In genomic region chr14:21003788-21004346, GRCh38 we compare ENCODE assay signal across 22 cellular contexts. TPM values are rescaled to one million over a fixed set of nuclear protein-coding genes. Genes with fewer than 3 reads are reported as not detected.
DNase-seq lines count a peak whose midpoint lies in the region; ATAC-seq, FAIRE-seq and TF ChIP-seq lines count a peak whose summit lies in the region.
"Had no signal": no experiment of that assay in that cellular context is flagged by ENCODE, and none has a peak within 500 bp of the region (broad histone marks: within the 10 kb centered on the region; RNA-seq: fewer than 3 reads in every experiment).

No MANE protein-coding gene starts in this region.

- CTCF ChIA-PET in HepG2 (lab: Yijun Ruan, JAX; ENCODE audit: low intra/inter-chr PET ratio, low total read pairs) (no interaction called here), RWPE1 (lab: Yijun Ruan, JAX) (interaction anchor here (2.2 kb wide), 1 partner anchor 11 kb away, joined by 23 read pairs; no protein-coding TSS in a partner anchor), GM10248 (lab: Yijun Ruan, JAX) (interaction anchor here (1.0 to 7.4 kb wide), 7 partner anchors 8 to 97 kb away, joined by 3 to 65 read pairs (median 12); partner anchors contain the start of gene TMEM253)

- TF ChIP-seq CTCF in HepG2 (CRISPR knock-in tag; IDR thresholded peaks at IDR 0.05) (no peak), smooth muscle cell (IDR thresholded peaks at IDR 0.05; ENCODE audit: borderline replicate concordance, insufficient read depth, poor library complexity, severe bottlenecking) (no peak), RWPE1 (conservative IDR thresholded peaks at IDR 0.05; ENCODE audit: low read depth) (no peak), GM10248 (IDR thresholded peaks at IDR 0.05; ENCODE audit: control extremely low read depth, extremely low read depth, low read depth, missing control alignments) (no peak)

- in situ Hi-C loops in HepG2 (cut with HindIII; ENCODE audit: extremely low pct_ligation_motif_present, low pct_unique_long_range_greater_than_20kb): no loop called here

- TF ChIP-seq EP300 in HepG2 (IDR thresholded peaks at IDR 0.05; ENCODE audit: low read depth in 2 of 2, low read length in 2 of 2) (no peak), HepG2 (CRISPR knock-in tag; IDR thresholded peaks at IDR 0.05; ENCODE audit: borderline replicate concordance) (no peak)

- H3K4me3 ChIP-seq in HepG2 (replicated peaks in 1 of 3; ENCODE audit: insufficient read depth in 1 of 3, low read depth in 2 of 3, low read length in 3 of 3): no peak overlapping the region
- peak overlapping the region; percentile 47 for H3K4me3 ChIP-seq in smooth muscle cell

- POLR2A ChIA-PET in HepG2 (lab: Yijun Ruan, JAX) (interaction anchor here (1.2 to 1.6 kb wide), 2 partner anchors 11 to 100 kb away, joined by 3 to 4 read pairs; no protein-coding TSS in a partner anchor), RWPE1 (lab: Yijun Ruan, JAX; ENCODE audit: low non-redundant PET) (no interaction called here), GM10248 (lab: Yijun Ruan, JAX) (no interaction called here)

- DNase-seq in SK-N-DZ (ENCODE audit: low spot score): peak; percentile 35
- DNase-seq in Right ventricle myocardium superior: peak; percentile 52
- DNase-seq in HepG2 (ENCODE audit: low spot score): no peak
- DNase-seq in smooth muscle cell (lab: John Stamatoyannopoulos, UW; ENCODE audit: unreplicated experiment): no peak
- no peak for DNase-seq in RWPE1 (ENCODE audit: low spot score)
- no peak for DNase-seq in iPS-NIHi11 (ENCODE audit: low spot score)
- DNase-seq in DMS79 (lab: John Stamatoyannopoulos, UW): no peak
- no peak for DNase-seq in GM10248 (ENCODE audit: extremely low spot score)
- DNase-seq: Caco-2, DMS153, EL, H7, IMR-90, Kasumi-1, NCI-H1105, NCI-H1694, NCI-H2107, NCI-H2227 treated with DMSO at 0.1 percent for 48 hours, NCI-H524 had no signal

- peaks cover 39% of the 10 kb centered on the region for H3K4me1 ChIP-seq in HepG2 (ENCODE audit: insufficient read depth, low read length)
- peaks cover 24% of the 10 kb centered on the region for H3K4me1 ChIP-seq in smooth muscle cell (ENCODE audit: low read depth)
- H3K4me1 ChIP-seq: Caco-2 had no signal

- H3K79me2 ChIP-seq in HepG2 (ENCODE audit: insufficient read depth, low read length): no peaks in the 10 kb centered on the region
- H3K79me2 ChIP-seq in smooth muscle cell (ENCODE audit: low read depth): peaks cover 36% of the 10 kb centered on the region

- no peaks in the 10 kb centered on the region for H3K9me3 ChIP-seq in HepG2 (ENCODE audit: low read length)
- H3K9me3 ChIP-seq in smooth muscle cell (replicated peaks; ENCODE audit: low read depth): no peaks in the 10 kb centered on the region
- H3K9me3 ChIP-seq: Caco-2 had no signal

- intact Hi-C loops in Right ventricle myocardium superior (cut with DNase I) (no loop called here), HepG2 (cut with micrococcal nuclease; ENCODE audit: unreplicated experiment) (no loop called here)

- TF ChIP-seq RAD21 in HepG2 (CRISPR knock-in tag; IDR thresholded peaks at IDR 0.05): no peak

- 62% methylated on average over 14 of the region's 14 CpGs for WGBS in HepG2 (ENCODE audit: low lambda C conversion rate)
- WGBS in smooth muscle cell (ENCODE audit: low lambda C conversion rate): 31% methylated on average over 14 of the region's 14 CpGs

- H3K27me3 ChIP-seq in HepG2 (ENCODE audit: control insufficient read depth in 1 of 2, insufficient read depth in 2 of 2, low read length in 2 of 2) (0 out of 5 replicates have a peak, but pooled peaks cover 0 to 3% of the 10 kb centered on the region in 2 experiments), smooth muscle cell (ENCODE audit: low read depth) (no peaks in the 10 kb centered on the region)

- H2AFZ ChIP-seq in HepG2 (ENCODE audit: low read length) (peak overlapping the region; percentile 37), smooth muscle cell (ENCODE audit: low read depth) (peak overlapping the region; percentile 89)

- H4K20me1 ChIP-seq in HepG2 (ENCODE audit: insufficient read depth, low read length) (no peaks in the 10 kb centered on the region), smooth muscle cell (ENCODE audit: low read depth) (no peaks in the 10 kb centered on the region)

- peak; percentile 81 for ATAC-seq in Right ventricle myocardium superior (ENCODE audit: poor library complexity)
- no peak; the same call in 1 of the 3 replicates for ATAC-seq in HepG2

- TF ChIP-seq POLR2A in HepG2 (IDR thresholded peaks at IDR 0.05; ENCODE audit: insufficient read depth in 1 of 2, low read depth in 2 of 2, low read length in 2 of 2): no peak

- H3F3A ChIP-seq in smooth muscle cell (ENCODE audit: low read depth): peaks cover 23% of the 10 kb centered on the region

- peak overlapping the region; percentile 38; the same call in 1 of the 2 replicates for H3K4me2 ChIP-seq in HepG2 (ENCODE audit: low read depth, low read length)
- peak overlapping the region; percentile 88 for H3K4me2 ChIP-seq in smooth muscle cell

- no peak overlapping the region for H3K27ac ChIP-seq in HepG2 (ENCODE audit: extremely low read length, insufficient read depth, low read length)
- peak overlapping the region; percentile 59 for H3K27ac ChIP-seq in smooth muscle cell (ENCODE audit: low read depth)
- no peak overlapping the region for H3K27ac ChIP-seq in RWPE1

- H3K9ac ChIP-seq in HepG2 (ENCODE audit: insufficient read depth, low read depth, low read length) (no peak overlapping the region), smooth muscle cell (ENCODE audit: low read depth) (peak overlapping the region; percentile 64)

- H3K36me3 ChIP-seq in HepG2 (replicated peaks in 1 of 2; ENCODE audit: control insufficient read depth in 1 of 2, insufficient read depth in 2 of 2, low read length in 2 of 2) (no peaks in the 10 kb centered on the region), smooth muscle cell (ENCODE audit: low read depth) (no peaks in the 10 kb centered on the region)

- no peak for FAIRE-seq in HepG2 (lab: Jason Lieb, UNC)
- FAIRE-seq: GM19239 had no signal

- BruUV-seq in HepG2 (replicated peaks; lab: Mats Ljungman, UMichigan): no TSS peak

RNA-seq across cellular contexts. Expression of gene SLC39A2, which starts 4.8 kb away (rescaled TPM):
- 0.54 TPM in 1 of 2 replicates, not detected in the other for polyA plus RNA-seq in SK-N-DZ (2014; cell fraction: cytosol; rRNA removed)
- polyA plus RNA-seq in SK-N-DZ (2014; cell fraction: nucleus; rRNA removed): not detected in 2 replicates
- total RNA-seq in Right ventricle myocardium superior (not detected), HepG2 (2016; rRNA removed; fragmentation: Illumina TruSeq; extraction: Trizol) (0.11 TPM in 1 of 2 replicates, not detected in the other), smooth muscle cell (9.1 and 10.1 TPM in 2 replicates)
- total RNA-seq in HepG2 (2016; cell fraction: cytosol; rRNA removed; fragmentation: Illumina TruSeq; extraction: Trizol; ENCODE audit: low read depth): not detected in 2 replicates
- not detected in 2 replicates for total RNA-seq in HepG2 (2016; cell fraction: insoluble cytoplasmic fraction; rRNA removed; fragmentation: Illumina TruSeq; extraction: Trizol)
- total RNA-seq in HepG2 (2016; cell fraction: membrane; rRNA removed; fragmentation: Illumina TruSeq; extraction: Trizol): not detected in 2 replicates
- not detected in 2 replicates for total RNA-seq in HepG2 (2016; cell fraction: nucleus; rRNA removed; fragmentation: Illumina TruSeq; extraction: Trizol)
- polyA plus RNA-seq in HepG2 (2011; rRNA removed) (0.05 and 0.08 TPM in 2 replicates), smooth muscle cell (14.3 and 18.7 TPM in 2 replicates)
- polyA plus RNA-seq in HepG2 (2011; cell fraction: cytosol; rRNA removed): not detected in 2 replicates
- 0.19 and 0.23 TPM in 2 replicates for polyA plus RNA-seq in HepG2 (2011; cell fraction: nucleus; rRNA removed)
- polyA plus RNA-seq in HepG2 (2012): not detected in 2 replicates
- polyA plus RNA-seq in HepG2 (2016; cell fraction: cytosol; fragmentation: Illumina TruSeq; extraction: Trizol; ENCODE audit: low read depth): not detected in 2 replicates
- polyA plus RNA-seq in HepG2 (2016; cell fraction: insoluble cytoplasmic fraction; fragmentation: Illumina TruSeq; extraction: Trizol; ENCODE audit: low read depth): not detected in 2 replicates
- not detected in 2 replicates for polyA plus RNA-seq in HepG2 (2016; cell fraction: membrane; fragmentation: Illumina TruSeq; extraction: Trizol; ENCODE audit: low read depth)
- 0.37 TPM in 1 of 2 replicates, not detected in the other for polyA plus RNA-seq in HepG2 (2016; cell fraction: nucleus; fragmentation: Illumina TruSeq; extraction: Trizol; ENCODE audit: insufficient read depth, low read depth)
- polyA minus RNA-seq in HepG2 (2011; rRNA and poly(A)+ RNA removed; ENCODE audit: low replicate concordance): 0.80 TPM in 1 of 2 replicates, not detected in the other
- polyA minus RNA-seq in HepG2 (2011; cell fraction: cytosol; rRNA and poly(A)+ RNA removed): not detected in 2 replicates
- not detected in 2 replicates for polyA minus RNA-seq in HepG2 (2011; cell fraction: nucleus; rRNA and poly(A)+ RNA removed)
- total RNA-seq: A673, HT-29, IMR-90 had no signal
- polyA plus RNA-seq: IMR-90 had no signal

RNA-seq across cellular contexts. Expression of gene METTL17, which starts 14.1 kb away (rescaled TPM):
- polyA plus RNA-seq in SK-N-DZ (2014; cell fraction: cytosol; rRNA removed): 235 and 249 TPM in 2 replicates
- 1,004 and 1,072 TPM in 2 replicates for polyA plus RNA-seq in SK-N-DZ (2014; cell fraction: nucleus; rRNA removed)
- total RNA-seq in Right ventricle myocardium superior (41.7 TPM), HepG2 (2016; rRNA removed; fragmentation: Illumina TruSeq; extraction: Trizol) (46.9 and 122 TPM in 2 replicates), smooth muscle cell (70.0 and 96.3 TPM in 2 replicates)
- 18.7 and 20.5 TPM in 2 replicates for total RNA-seq in HepG2 (2016; cell fraction: cytosol; rRNA removed; fragmentation: Illumina TruSeq; extraction: Trizol; ENCODE audit: low read depth)
- 49.4 and 123 TPM in 2 replicates for total RNA-seq in HepG2 (2016; cell fraction: insoluble cytoplasmic fraction; rRNA removed; fragmentation: Illumina TruSeq; extraction: Trizol)
- 27.3 and 30.4 TPM in 2 replicates for total RNA-seq in HepG2 (2016; cell fraction: membrane; rRNA removed; fragmentation: Illumina TruSeq; extraction: Trizol)
- 151 and 177 TPM in 2 replicates for total RNA-seq in HepG2 (2016; cell fraction: nucleus; rRNA removed; fragmentation: Illumina TruSeq; extraction: Trizol)
- polyA plus RNA-seq in HepG2 (2011; rRNA removed) (181 and 199 TPM in 2 replicates), smooth muscle cell (46.5 and 55.3 TPM in 2 replicates)
- 74.5 and 86.8 TPM in 2 replicates for polyA plus RNA-seq in HepG2 (2011; cell fraction: cytosol; rRNA removed)
- 820 and 854 TPM in 2 replicates for polyA plus RNA-seq in HepG2 (2011; cell fraction: nucleus; rRNA removed)
- polyA plus RNA-seq in HepG2 (2012): 82.9 and 101 TPM in 2 replicates
- 14.7 and 14.8 TPM in 2 replicates for polyA plus RNA-seq in HepG2 (2016; cell fraction: cytosol; fragmentation: Illumina TruSeq; extraction: Trizol; ENCODE audit: low read depth)
- polyA plus RNA-seq in HepG2 (2016; cell fraction: insoluble cytoplasmic fraction; fragmentation: Illumina TruSeq; extraction: Trizol; ENCODE audit: low read depth): 45.9 and 46.8 TPM in 2 replicates
- 20.2 and 21.4 TPM in 2 replicates for polyA plus RNA-seq in HepG2 (2016; cell fraction: membrane; fragmentation: Illumina TruSeq; extraction: Trizol; ENCODE audit: low read depth)
- 319 and 359 TPM in 2 replicates for polyA plus RNA-seq in HepG2 (2016; cell fraction: nucleus; fragmentation: Illumina TruSeq; extraction: Trizol; ENCODE audit: insufficient read depth, low read depth)
- polyA minus RNA-seq in HepG2 (2011; rRNA and poly(A)+ RNA removed; ENCODE audit: low replicate concordance): 85.8 and 94.1 TPM in 2 replicates
- polyA minus RNA-seq in HepG2 (2011; cell fraction: cytosol; rRNA and poly(A)+ RNA removed): 23.1 and 30.7 TPM in 2 replicates
- polyA minus RNA-seq in HepG2 (2011; cell fraction: nucleus; rRNA and poly(A)+ RNA removed): 121 and 123 TPM in 2 replicates

RNA-seq across cellular contexts. Expression of gene NDRG2, which starts 21.0 kb away (rescaled TPM):
- 6.1 and 9.8 TPM in 2 replicates for polyA plus RNA-seq in SK-N-DZ (2014; cell fraction: cytosol; rRNA removed)
- polyA plus RNA-seq in SK-N-DZ (2014; cell fraction: nucleus; rRNA removed): 25.5 and 33.3 TPM in 2 replicates
- total RNA-seq in Right ventricle myocardium superior (327 TPM), HepG2 (2016; rRNA removed; fragmentation: Illumina TruSeq; extraction: Trizol) (27.2 and 27.4 TPM in 2 replicates), smooth muscle cell (31.1 and 39.8 TPM in 2 replicates)
- 7.0 and 7.9 TPM in 2 replicates for total RNA-seq in HepG2 (2016; cell fraction: cytosol; rRNA removed; fragmentation: Illumina TruSeq; extraction: Trizol; ENCODE audit: low read depth)
- 23.1 and 29.2 TPM in 2 replicates for total RNA-seq in HepG2 (2016; cell fraction: insoluble cytoplasmic fraction; rRNA removed; fragmentation: Illumina TruSeq; extraction: Trizol)
- 8.1 and 9.2 TPM in 2 replicates for total RNA-seq in HepG2 (2016; cell fraction: membrane; rRNA removed; fragmentation: Illumina TruSeq; extraction: Trizol)
- total RNA-seq in HepG2 (2016; cell fraction: nucleus; rRNA removed; fragmentation: Illumina TruSeq; extraction: Trizol): 21.6 and 27.8 TPM in 2 replicates
- polyA plus RNA-seq in HepG2 (2011; rRNA removed) (143 and 189 TPM in 2 replicates), smooth muscle cell (40.4 and 48.4 TPM in 2 replicates)
- polyA plus RNA-seq in HepG2 (2011; cell fraction: cytosol; rRNA removed): 91.9 and 130 TPM in 2 replicates
- polyA plus RNA-seq in HepG2 (2011; cell fraction: nucleus; rRNA removed): 360 and 469 TPM in 2 replicates
- 75.5 and 109 TPM in 2 replicates for polyA plus RNA-seq in HepG2 (2012)
- polyA plus RNA-seq in HepG2 (2016; cell fraction: cytosol; fragmentation: Illumina TruSeq; extraction: Trizol; ENCODE audit: low read depth): 4.3 and 4.9 TPM in 2 replicates
- 42.0 and 43.6 TPM in 2 replicates for polyA plus RNA-seq in HepG2 (2016; cell fraction: insoluble cytoplasmic fraction; fragmentation: Illumina TruSeq; extraction: Trizol; ENCODE audit: low read depth)
- polyA plus RNA-seq in HepG2 (2016; cell fraction: membrane; fragmentation: Illumina TruSeq; extraction: Trizol; ENCODE audit: low read depth): 7.2 TPM in 2 replicates
- 76.3 and 87.7 TPM in 2 replicates for polyA plus RNA-seq in HepG2 (2016; cell fraction: nucleus; fragmentation: Illumina TruSeq; extraction: Trizol; ENCODE audit: insufficient read depth, low read depth)
- polyA minus RNA-seq in HepG2 (2011; rRNA and poly(A)+ RNA removed; ENCODE audit: low replicate concordance): 5.2 and 91.7 TPM in 2 replicates
- 23.4 and 34.4 TPM in 2 replicates for polyA minus RNA-seq in HepG2 (2011; cell fraction: cytosol; rRNA and poly(A)+ RNA removed)
- polyA minus RNA-seq in HepG2 (2011; cell fraction: nucleus; rRNA and poly(A)+ RNA removed): 87.3 and 125 TPM in 2 replicates

RNA-seq across cellular contexts. Expression of gene TPPP2, which starts 26.1 kb away (rescaled TPM):
- polyA plus RNA-seq in SK-N-DZ (2014; cell fraction: cytosol; rRNA removed): not detected in 2 replicates
- not detected in 2 replicates for polyA plus RNA-seq in SK-N-DZ (2014; cell fraction: nucleus; rRNA removed)
- total RNA-seq in Right ventricle myocardium superior: 0.81 TPM
- 0.58 and 0.63 TPM in 2 replicates for total RNA-seq in HepG2 (2016; rRNA removed; fragmentation: Illumina TruSeq; extraction: Trizol)
- not detected in 2 replicates for total RNA-seq in HepG2 (2016; cell fraction: cytosol; rRNA removed; fragmentation: Illumina TruSeq; extraction: Trizol; ENCODE audit: low read depth)
- 0.89 and 1.0 TPM in 2 replicates for total RNA-seq in HepG2 (2016; cell fraction: insoluble cytoplasmic fraction; rRNA removed; fragmentation: Illumina TruSeq; extraction: Trizol)
- 0.72 and 1.5 TPM in 2 replicates for total RNA-seq in HepG2 (2016; cell fraction: membrane; rRNA removed; fragmentation: Illumina TruSeq; extraction: Trizol)
- 1.1 and 1.4 TPM in 2 replicates for total RNA-seq in HepG2 (2016; cell fraction: nucleus; rRNA removed; fragmentation: Illumina TruSeq; extraction: Trizol)
- polyA plus RNA-seq in HepG2 (2011; rRNA removed): 1.7 and 4.2 TPM in 2 replicates
- polyA plus RNA-seq in HepG2 (2011; cell fraction: cytosol; rRNA removed): 1.2 and 2.2 TPM in 2 replicates
- 4.3 and 5.0 TPM in 2 replicates for polyA plus RNA-seq in HepG2 (2011; cell fraction: nucleus; rRNA removed)
- 1.6 and 3.7 TPM in 2 replicates for polyA plus RNA-seq in HepG2 (2012)
- 0.58 and 0.72 TPM in 2 replicates for polyA plus RNA-seq in HepG2 (2016; cell fraction: cytosol; fragmentation: Illumina TruSeq; extraction: Trizol; ENCODE audit: low read depth)
- 0.66 and 1.7 TPM in 2 replicates for polyA plus RNA-seq in HepG2 (2016; cell fraction: insoluble cytoplasmic fraction; fragmentation: Illumina TruSeq; extraction: Trizol; ENCODE audit: low read depth)
- 0.56 and 0.69 TPM in 2 replicates for polyA plus RNA-seq in HepG2 (2016; cell fraction: membrane; fragmentation: Illumina TruSeq; extraction: Trizol; ENCODE audit: low read depth)
- polyA plus RNA-seq in HepG2 (2016; cell fraction: nucleus; fragmentation: Illumina TruSeq; extraction: Trizol; ENCODE audit: insufficient read depth, low read depth): 0.44 and 2.4 TPM in 2 replicates
- 2.2 TPM in 1 of 2 replicates, not detected in the other for polyA minus RNA-seq in HepG2 (2011; rRNA and poly(A)+ RNA removed; ENCODE audit: low replicate concordance)
- 1.1 and 1.9 TPM in 2 replicates for polyA minus RNA-seq in HepG2 (2011; cell fraction: cytosol; rRNA and poly(A)+ RNA removed)
- polyA minus RNA-seq in HepG2 (2011; cell fraction: nucleus; rRNA and poly(A)+ RNA removed): 4.1 and 4.7 TPM in 2 replicates
- 1.2 TPM in 1 of 2 replicates, not detected in the other for total RNA-seq in smooth muscle cell
- 0.65 and 0.70 TPM in 2 replicates for polyA plus RNA-seq in smooth muscle cell
- total RNA-seq: A673, Caco-2, H7, HT-29, IMR-90 had no signal
- polyA plus RNA-seq: IMR-90 had no signal

RNA-seq across cellular contexts. Expression of gene RNASE13, which starts 30.7 kb away (rescaled TPM):
- not detected in 2 replicates for polyA plus RNA-seq in SK-N-DZ (2014; cell fraction: cytosol; rRNA removed)
- not detected in 2 replicates for polyA plus RNA-seq in SK-N-DZ (2014; cell fraction: nucleus; rRNA removed)
- not detected for total RNA-seq in Right ventricle myocardium superior
- not detected in 2 replicates for total RNA-seq in HepG2 (2016; rRNA removed; fragmentation: Illumina TruSeq; extraction: Trizol)
- total RNA-seq in HepG2 (2016; cell fraction: cytosol; rRNA removed; fragmentation: Illumina TruSeq; extraction: Trizol; ENCODE audit: low read depth): not detected in 2 replicates
- not detected in 2 replicates for total RNA-seq in HepG2 (2016; cell fraction: insoluble cytoplasmic fraction; rRNA removed; fragmentation: Illumina TruSeq; extraction: Trizol)
- total RNA-seq in HepG2 (2016; cell fraction: membrane; rRNA removed; fragmentation: Illumina TruSeq; extraction: Trizol): not detected in 2 replicates
- not detected in 2 replicates for total RNA-seq in HepG2 (2016; cell fraction: nucleus; rRNA removed; fragmentation: Illumina TruSeq; extraction: Trizol)
- polyA plus RNA-seq in HepG2 (2011; rRNA removed): 1.0 and 1.4 TPM in 2 replicates
- 0.10 and 0.17 TPM in 2 replicates for polyA plus RNA-seq in HepG2 (2011; cell fraction: cytosol; rRNA removed)
- polyA plus RNA-seq in HepG2 (2011; cell fraction: nucleus; rRNA removed): 3.5 and 4.0 TPM in 2 replicates
- polyA plus RNA-seq in HepG2 (2012): 0.65 and 2.3 TPM in 2 replicates
- not detected in 2 replicates for polyA plus RNA-seq in HepG2 (2016; cell fraction: cytosol; fragmentation: Illumina TruSeq; extraction: Trizol; ENCODE audit: low read depth)
- not detected in 2 replicates for polyA plus RNA-seq in HepG2 (2016; cell fraction: insoluble cytoplasmic fraction; fragmentation: Illumina TruSeq; extraction: Trizol; ENCODE audit: low read depth)
- polyA plus RNA-seq in HepG2 (2016; cell fraction: membrane; fragmentation: Illumina TruSeq; extraction: Trizol; ENCODE audit: low read depth): not detected in 2 replicates
- 0.49 TPM in 1 of 2 replicates, not detected in the other for polyA plus RNA-seq in HepG2 (2016; cell fraction: nucleus; fragmentation: Illumina TruSeq; extraction: Trizol; ENCODE audit: insufficient read depth, low read depth)
- not detected in 2 replicates for polyA minus RNA-seq in HepG2 (2011; rRNA and poly(A)+ RNA removed; ENCODE audit: low replicate concordance)
- polyA minus RNA-seq in HepG2 (2011; cell fraction: cytosol; rRNA and poly(A)+ RNA removed): not detected in 2 replicates
- 1.6 and 2.2 TPM in 2 replicates for polyA minus RNA-seq in HepG2 (2011; cell fraction: nucleus; rRNA and poly(A)+ RNA removed)
- total RNA-seq in smooth muscle cell: not detected in 2 replicates
- polyA plus RNA-seq in smooth muscle cell: 0.25 TPM in 1 of 2 replicates, not detected in the other
- total RNA-seq: A673, Caco-2, H7, HT-29, IMR-90 had no signal
- polyA plus RNA-seq: IMR-90 had no signal

Comparison
In these comparisons a context has a peak if more than half of its experiments do, and no peak if none do; other contexts are left out.
1. DNase-seq: peak in SK-N-DZ (single experiment) and Right ventricle myocardium superior (single experiment); none in HepG2 (single experiment), smooth muscle cell (single experiment), RWPE1 (single experiment), iPS-NIHi11 (single experiment), DMS79 (single experiment) and GM10248 (single experiment).